ENCODE assay signal across 18 cellular contexts in genomic region chr11:12260731-12261521, GRCh38.
"Had no signal": no experiment of that assay in that cellular context is flagged by ENCODE, and none has a peak within 500 bp of the region (broad histone marks: within the 10 kb centered on the region; RNA-seq: fewer than 3 reads in every experiment).

No MANE protein-coding gene starts in this region.

- H3K27me3 ChIP-seq: brain microvascular endothelial cell, gastroesophageal sphincter, left lung, right lobe of liver, transverse colon had no signal

- H3K4me1 ChIP-seq: gastroesophageal sphincter, left lung, right lobe of liver, transverse colon had no signal

- H3K27ac ChIP-seq: brain microvascular endothelial cell, left lung, right lobe of liver, transverse colon had no signal

- ATAC-seq: activated T-cell treated with anti-CD3 and anti-CD28 coated beads, Interleukin-2, amount 50 U/mL, for 72 hours; gastroesophageal sphincter; left lung; natural killer cell; right lobe of liver had no signal

- DNase-seq: activated CD4-positive, alpha-beta T cell treated with anti-CD3 and anti-CD28 coated beads, Interleukin-2, amount 10 ng/mL, durations not matched to agents 24 days and 14 days; activated CD4-positive, CD25-positive, alpha-beta regulatory T cell; activated CD8-positive, alpha-beta memory T cell treated with anti-CD3 and anti-CD28 coated beads, Interleukin-2, amount 50 U/mL, for 48 hours; activated gamma-delta T cell; activated naive CD8-positive, alpha-beta T cell treated with anti-CD3 and anti-CD28 coated beads for 36 hours; activated T-cell treated with anti-CD3 and anti-CD28 coated beads, Interleukin-2, amount 50 U/mL, for 72 hours; amygdala; brain microvascular endothelial cell; cerebellar nuclear complex; dermis blood vessel endothelial cell; left lung; natural killer cell; right lobe of liver; stimulated activated CD4-positive, alpha-beta T cell treated with anti-CD3 and anti-CD28 coated beads, Interleukin-12 subunit alpha, Interleukin-12 subunit beta, amount 100 ng/mL, for 4 hours; stimulated activated CD4-positive, alpha-beta T cell treated with anti-CD3 and anti-CD28 coated beads, Interleukin-2, amount 100 ng/mL, for 24 hours; SW 1271; transverse colon had no signal

- H3K9me3 ChIP-seq: gastroesophageal sphincter, left lung, right lobe of liver, transverse colon had no signal

- H3K4me3 ChIP-seq: gastroesophageal sphincter, left lung, right lobe of liver, transverse colon had no signal
